ENCODE assay signal across 1 cellular context in the genomic region with DNA sequence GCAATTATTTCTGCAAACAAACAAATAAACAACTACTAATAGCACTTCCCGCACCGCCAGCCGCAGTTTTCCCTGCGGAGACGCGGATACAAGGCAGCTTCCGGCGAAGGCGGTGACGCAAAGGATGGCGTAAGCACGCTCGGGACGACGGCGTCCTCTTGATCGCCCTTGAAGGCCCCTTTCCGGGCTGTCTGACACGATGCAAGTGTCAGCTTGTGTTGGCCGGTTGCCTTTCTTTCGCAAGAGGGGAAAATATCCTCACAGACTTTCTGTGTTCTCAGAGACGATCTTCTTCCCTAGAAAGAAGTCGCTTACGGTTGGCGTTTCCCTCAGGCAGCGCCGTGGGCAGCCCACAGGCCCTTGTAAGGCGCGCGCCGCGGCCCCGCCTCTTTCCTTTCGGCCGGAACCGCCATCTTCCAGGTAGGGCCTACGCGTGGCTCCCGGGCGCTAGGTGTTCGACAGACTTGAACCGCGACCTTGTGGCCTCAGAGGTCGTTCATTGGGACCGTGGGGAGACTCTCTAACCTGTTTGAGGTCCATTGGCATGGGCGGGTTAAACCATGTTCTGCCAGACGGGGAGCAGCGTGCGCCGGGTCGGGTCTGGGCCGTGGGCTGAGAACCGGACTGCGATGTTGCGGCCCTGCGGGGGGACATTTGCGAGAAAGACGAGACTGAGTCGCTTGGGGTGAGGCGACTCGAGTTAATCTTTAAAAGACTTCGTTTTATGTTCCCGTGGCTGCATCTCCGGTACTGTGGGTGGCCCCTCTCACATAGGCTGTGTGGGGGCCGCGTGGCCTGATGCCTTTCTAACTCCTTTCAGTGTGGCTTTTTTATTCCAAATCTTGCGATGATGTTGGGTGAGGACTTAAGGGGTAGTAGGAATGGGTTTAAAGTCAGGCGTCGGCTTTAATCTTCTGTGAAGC.
TF ChIP-seq lines count a peak whose summit lies in the region.

A gene (plus strand): TSS at position 393 of the 923 bp plus-strand sequence. CDS start 2,219 bp downstream, outside the sequence.

TF ChIP-seq in K562, 482 proteins besides CTCF, POLR2A, EP300 and RAD21 (continued from another document and continues in another):
- TF ChIP-seq, protein P1, sequence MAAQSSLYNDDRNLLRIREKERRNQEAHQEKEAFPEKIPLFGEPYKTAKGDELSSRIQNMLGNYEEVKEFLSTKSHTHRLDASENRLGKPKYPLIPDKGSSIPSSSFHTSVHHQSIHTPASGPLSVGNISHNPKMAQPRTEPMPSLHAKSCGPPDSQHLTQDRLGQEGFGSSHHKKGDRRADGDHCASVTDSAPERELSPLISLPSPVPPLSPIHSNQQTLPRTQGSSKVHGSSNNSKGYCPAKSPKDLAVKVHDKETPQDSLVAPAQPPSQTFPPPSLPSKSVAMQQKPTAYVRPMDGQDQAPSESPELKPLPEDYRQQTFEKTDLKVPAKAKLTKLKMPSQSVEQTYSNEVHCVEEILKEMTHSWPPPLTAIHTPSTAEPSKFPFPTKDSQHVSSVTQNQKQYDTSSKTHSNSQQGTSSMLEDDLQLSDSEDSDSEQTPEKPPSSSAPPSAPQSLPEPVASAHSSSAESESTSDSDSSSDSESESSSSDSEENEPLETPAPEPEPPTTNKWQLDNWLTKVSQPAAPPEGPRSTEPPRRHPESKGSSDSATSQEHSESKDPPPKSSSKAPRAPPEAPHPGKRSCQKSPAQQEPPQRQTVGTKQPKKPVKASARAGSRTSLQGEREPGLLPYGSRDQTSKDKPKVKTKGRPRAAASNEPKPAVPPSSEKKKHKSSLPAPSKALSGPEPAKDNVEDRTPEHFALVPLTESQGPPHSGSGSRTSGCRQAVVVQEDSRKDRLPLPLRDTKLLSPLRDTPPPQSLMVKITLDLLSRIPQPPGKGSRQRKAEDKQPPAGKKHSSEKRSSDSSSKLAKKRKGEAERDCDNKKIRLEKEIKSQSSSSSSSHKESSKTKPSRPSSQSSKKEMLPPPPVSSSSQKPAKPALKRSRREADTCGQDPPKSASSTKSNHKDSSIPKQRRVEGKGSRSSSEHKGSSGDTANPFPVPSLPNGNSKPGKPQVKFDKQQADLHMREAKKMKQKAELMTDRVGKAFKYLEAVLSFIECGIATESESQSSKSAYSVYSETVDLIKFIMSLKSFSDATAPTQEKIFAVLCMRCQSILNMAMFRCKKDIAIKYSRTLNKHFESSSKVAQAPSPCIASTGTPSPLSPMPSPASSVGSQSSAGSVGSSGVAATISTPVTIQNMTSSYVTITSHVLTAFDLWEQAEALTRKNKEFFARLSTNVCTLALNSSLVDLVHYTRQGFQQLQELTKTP (IDR thresholded peaks at IDR 0.05; ENCODE audit: low read depth in 1 of 2, partially characterized antibody in 2 of 2), result no peak
- no peak for TF ChIP-seq FOSL1 (tag; conservative IDR thresholded peaks at IDR 0.05)
- TF ChIP-seq, protein P2, sequence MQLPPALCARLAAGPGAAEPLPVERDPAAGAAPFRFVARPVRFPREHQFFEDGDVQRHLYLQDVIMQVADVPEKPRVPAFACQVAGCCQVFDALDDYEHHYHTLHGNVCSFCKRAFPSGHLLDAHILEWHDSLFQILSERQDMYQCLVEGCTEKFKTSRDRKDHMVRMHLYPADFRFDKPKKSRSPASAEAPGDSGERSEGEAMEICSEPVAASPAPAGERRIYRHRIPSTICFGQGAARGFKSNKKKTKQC (CRISPR knock-in tag; IDR thresholded peaks at IDR 0.05), result peak; percentile 63; the same call in 1 of the 2 replicates
- TF ChIP-seq STAT5A (IDR thresholded peaks at IDR 0.05; ENCODE audit: borderline replicate concordance, low read length), result no peak
- 0 out of 2 replicates have a peak, but pooled peaks have one; percentile 5 for TF ChIP-seq SMC3 (conservative IDR thresholded peaks at IDR 0.05; ENCODE audit: insufficient read depth, low read depth, low read length)
- peak; percentile 79; the same call in 1 of the 2 replicates for TF ChIP-seq POLR2AphosphoS5 (IDR thresholded peaks at IDR 0.05; ENCODE audit: control insufficient read depth, insufficient read depth, low read depth, low read length)
- no peak for TF ChIP-seq SMAD2 (IDR thresholded peaks at IDR 0.05; ENCODE audit: low read depth, low read length)
- peak; percentile 70; the same call in 1 of the 2 replicates for TF ChIP-seq MTA3 (IDR thresholded peaks at IDR 0.05; ENCODE audit: borderline replicate concordance)
- TF ChIP-seq COPS2 (conservative IDR thresholded peaks at IDR 0.05), result no peak
- TF ChIP-seq, protein P3, sequence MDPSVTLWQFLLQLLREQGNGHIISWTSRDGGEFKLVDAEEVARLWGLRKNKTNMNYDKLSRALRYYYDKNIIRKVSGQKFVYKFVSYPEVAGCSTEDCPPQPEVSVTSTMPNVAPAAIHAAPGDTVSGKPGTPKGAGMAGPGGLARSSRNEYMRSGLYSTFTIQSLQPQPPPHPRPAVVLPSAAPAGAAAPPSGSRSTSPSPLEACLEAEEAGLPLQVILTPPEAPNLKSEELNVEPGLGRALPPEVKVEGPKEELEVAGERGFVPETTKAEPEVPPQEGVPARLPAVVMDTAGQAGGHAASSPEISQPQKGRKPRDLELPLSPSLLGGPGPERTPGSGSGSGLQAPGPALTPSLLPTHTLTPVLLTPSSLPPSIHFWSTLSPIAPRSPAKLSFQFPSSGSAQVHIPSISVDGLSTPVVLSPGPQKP (CRISPR knock-in tag; IDR thresholded peaks at IDR 0.05), result no peak
- peak; percentile 73 for TF ChIP-seq ELF1 (tag; IDR thresholded peaks at IDR 0.05)
- TF ChIP-seq, protein P4, sequence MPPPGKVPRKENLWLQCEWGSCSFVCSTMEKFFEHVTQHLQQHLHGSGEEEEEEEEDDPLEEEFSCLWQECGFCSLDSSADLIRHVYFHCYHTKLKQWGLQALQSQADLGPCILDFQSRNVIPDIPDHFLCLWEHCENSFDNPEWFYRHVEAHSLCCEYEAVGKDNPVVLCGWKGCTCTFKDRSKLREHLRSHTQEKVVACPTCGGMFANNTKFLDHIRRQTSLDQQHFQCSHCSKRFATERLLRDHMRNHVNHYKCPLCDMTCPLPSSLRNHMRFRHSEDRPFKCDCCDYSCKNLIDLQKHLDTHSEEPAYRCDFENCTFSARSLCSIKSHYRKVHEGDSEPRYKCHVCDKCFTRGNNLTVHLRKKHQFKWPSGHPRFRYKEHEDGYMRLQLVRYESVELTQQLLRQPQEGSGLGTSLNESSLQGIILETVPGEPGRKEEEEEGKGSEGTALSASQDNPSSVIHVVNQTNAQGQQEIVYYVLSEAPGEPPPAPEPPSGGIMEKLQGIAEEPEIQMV (tag; conservative IDR thresholded peaks at IDR 0.05; ENCODE audit: low read depth), result no peak
- no peak for TF ChIP-seq TBL1XR1 (IDR thresholded peaks at IDR 0.05; ENCODE audit: low read length in 2 of 2)
- no peak for TF ChIP-seq FOXM1 (IDR thresholded peaks at IDR 0.05; ENCODE audit: low read depth)
- no peak for TF ChIP-seq FOXM1 (CRISPR knock-in tag; IDR thresholded peaks at IDR 0.05; ENCODE audit: low read depth)
- TF ChIP-seq SETDB1 (IDR thresholded peaks at IDR 0.05; ENCODE audit: low read length), result no peak
- no peak; a peak in 1 of 4 replicates for TF ChIP-seq KDM4B (IDR thresholded peaks at IDR 0.05; ENCODE audit: borderline replicate concordance in 2 of 2, low read depth in 1 of 2)
- no peak; the same call in 1 of the 2 replicates for TF ChIP-seq ZNF224 (CRISPR knock-in tag; IDR thresholded peaks at IDR 0.05)
- no peak for TF ChIP-seq SRSF9 (IDR thresholded peaks at IDR 0.05; ENCODE audit: borderline replicate concordance, low read depth, low read length)
- TF ChIP-seq, protein P5, sequence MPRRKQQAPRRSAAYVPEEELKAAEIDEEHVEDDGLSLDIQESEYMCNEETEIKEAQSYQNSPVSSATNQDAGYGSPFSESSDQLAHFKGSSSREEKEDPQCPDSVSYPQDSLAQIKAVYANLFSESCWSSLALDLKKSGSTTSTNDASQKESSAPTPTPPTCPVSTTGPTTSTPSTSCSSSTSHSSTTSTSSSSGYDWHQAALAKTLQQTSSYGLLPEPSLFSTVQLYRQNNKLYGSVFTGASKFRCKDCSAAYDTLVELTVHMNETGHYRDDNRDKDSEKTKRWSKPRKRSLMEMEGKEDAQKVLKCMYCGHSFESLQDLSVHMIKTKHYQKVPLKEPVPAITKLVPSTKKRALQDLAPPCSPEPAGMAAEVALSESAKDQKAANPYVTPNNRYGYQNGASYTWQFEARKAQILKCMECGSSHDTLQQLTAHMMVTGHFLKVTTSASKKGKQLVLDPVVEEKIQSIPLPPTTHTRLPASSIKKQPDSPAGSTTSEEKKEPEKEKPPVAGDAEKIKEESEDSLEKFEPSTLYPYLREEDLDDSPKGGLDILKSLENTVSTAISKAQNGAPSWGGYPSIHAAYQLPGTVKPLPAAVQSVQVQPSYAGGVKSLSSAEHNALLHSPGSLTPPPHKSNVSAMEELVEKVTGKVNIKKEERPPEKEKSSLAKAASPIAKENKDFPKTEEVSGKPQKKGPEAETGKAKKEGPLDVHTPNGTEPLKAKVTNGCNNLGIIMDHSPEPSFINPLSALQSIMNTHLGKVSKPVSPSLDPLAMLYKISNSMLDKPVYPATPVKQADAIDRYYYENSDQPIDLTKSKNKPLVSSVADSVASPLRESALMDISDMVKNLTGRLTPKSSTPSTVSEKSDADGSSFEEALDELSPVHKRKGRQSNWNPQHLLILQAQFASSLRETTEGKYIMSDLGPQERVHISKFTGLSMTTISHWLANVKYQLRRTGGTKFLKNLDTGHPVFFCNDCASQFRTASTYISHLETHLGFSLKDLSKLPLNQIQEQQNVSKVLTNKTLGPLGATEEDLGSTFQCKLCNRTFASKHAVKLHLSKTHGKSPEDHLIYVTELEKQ (CRISPR knock-in tag; IDR thresholded peaks at IDR 0.05), result no peak
- TF ChIP-seq DPF2 (IDR thresholded peaks at IDR 0.05), result 0 out of 2 replicates have a peak, but pooled peaks have one; percentile 9
- no peak for TF ChIP-seq TFAM (CRISPR knock-in tag; conservative IDR thresholded peaks at IDR 0.05)
- TF ChIP-seq ETV6 (IDR thresholded peaks at IDR 0.05; ENCODE audit: borderline replicate concordance in 1 of 2, low read depth in 2 of 2, low read length in 1 of 2), result no peak
- no peak for TF ChIP-seq ETV6 (CRISPR knock-in tag; IDR thresholded peaks at IDR 0.05; ENCODE audit: borderline replicate concordance)
- TF ChIP-seq MAZ (CRISPR knock-in tag; conservative IDR thresholded peaks at IDR 0.05 in 1 of 2, IDR thresholded peaks at IDR 0.05 in 1 of 2), result peak; percentile 65 to 67; a peak in 3 of 4 replicates
- TF ChIP-seq FOXA1 (IDR thresholded peaks at IDR 0.05; ENCODE audit: borderline replicate concordance), result no peak
- no peak for TF ChIP-seq ZNF140 (CRISPR knock-in tag; IDR thresholded peaks at IDR 0.05)
- TF ChIP-seq LCOR (CRISPR knock-in tag; IDR thresholded peaks at IDR 0.05), result 0 out of 2 replicates have a peak, but pooled peaks have one; percentile 41
- TF ChIP-seq, protein P6, sequence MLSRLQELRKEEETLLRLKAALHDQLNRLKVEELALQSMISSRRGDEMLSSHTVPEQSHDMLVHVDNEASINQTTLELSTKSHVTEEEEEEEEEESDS (CRISPR knock-in tag; IDR thresholded peaks at IDR 0.05), result no peak
- TF ChIP-seq, protein P7, sequence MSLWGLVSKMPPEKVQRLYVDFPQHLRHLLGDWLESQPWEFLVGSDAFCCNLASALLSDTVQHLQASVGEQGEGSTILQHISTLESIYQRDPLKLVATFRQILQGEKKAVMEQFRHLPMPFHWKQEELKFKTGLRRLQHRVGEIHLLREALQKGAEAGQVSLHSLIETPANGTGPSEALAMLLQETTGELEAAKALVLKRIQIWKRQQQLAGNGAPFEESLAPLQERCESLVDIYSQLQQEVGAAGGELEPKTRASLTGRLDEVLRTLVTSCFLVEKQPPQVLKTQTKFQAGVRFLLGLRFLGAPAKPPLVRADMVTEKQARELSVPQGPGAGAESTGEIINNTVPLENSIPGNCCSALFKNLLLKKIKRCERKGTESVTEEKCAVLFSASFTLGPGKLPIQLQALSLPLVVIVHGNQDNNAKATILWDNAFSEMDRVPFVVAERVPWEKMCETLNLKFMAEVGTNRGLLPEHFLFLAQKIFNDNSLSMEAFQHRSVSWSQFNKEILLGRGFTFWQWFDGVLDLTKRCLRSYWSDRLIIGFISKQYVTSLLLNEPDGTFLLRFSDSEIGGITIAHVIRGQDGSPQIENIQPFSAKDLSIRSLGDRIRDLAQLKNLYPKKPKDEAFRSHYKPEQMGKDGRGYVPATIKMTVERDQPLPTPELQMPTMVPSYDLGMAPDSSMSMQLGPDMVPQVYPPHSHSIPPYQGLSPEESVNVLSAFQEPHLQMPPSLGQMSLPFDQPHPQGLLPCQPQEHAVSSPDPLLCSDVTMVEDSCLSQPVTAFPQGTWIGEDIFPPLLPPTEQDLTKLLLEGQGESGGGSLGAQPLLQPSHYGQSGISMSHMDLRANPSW (CRISPR knock-in tag; IDR thresholded peaks at IDR 0.05), result no peak
- TF ChIP-seq TAF1 (IDR thresholded peaks at IDR 0.05; ENCODE audit: control insufficient read depth, extremely low read depth, insufficient read depth, low read length, severe bottlenecking), result peak; percentile 72
- TF ChIP-seq EZH2 (IDR thresholded peaks at IDR 0.05; ENCODE audit: borderline replicate concordance, low read depth, low read length), result no peak
- TF ChIP-seq, protein P8, sequence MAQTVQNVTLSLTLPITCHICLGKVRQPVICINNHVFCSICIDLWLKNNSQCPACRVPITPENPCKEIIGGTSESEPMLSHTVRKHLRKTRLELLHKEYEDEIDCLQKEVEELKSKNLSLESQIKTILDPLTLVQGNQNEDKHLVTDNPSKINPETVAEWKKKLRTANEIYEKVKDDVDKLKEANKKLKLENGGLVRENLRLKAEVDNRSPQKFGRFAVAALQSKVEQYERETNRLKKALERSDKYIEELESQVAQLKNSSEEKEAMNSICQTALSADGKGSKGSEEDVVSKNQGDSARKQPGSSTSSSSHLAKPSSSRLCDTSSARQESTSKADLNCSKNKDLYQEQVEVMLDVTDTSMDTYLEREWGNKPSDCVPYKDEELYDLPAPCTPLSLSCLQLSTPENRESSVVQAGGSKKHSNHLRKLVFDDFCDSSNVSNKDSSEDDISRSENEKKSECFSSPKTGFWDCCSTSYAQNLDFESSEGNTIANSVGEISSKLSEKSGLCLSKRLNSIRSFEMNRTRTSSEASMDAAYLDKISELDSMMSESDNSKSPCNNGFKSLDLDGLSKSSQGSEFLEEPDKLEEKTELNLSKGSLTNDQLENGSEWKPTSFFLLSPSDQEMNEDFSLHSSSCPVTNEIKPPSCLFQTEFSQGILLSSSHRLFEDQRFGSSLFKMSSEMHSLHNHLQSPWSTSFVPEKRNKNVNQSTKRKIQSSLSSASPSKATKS (CRISPR knock-in tag; IDR thresholded peaks at IDR 0.05), result no peak
